Comparison of ENCODE assay signal across 17 cellular contexts in genomic region chr12:131971226-131971625, GRCh38. TPM values are rescaled to one million over a fixed set of nuclear protein-coding genes. Genes with fewer than 3 reads are reported as not detected.
DNase-seq lines count a peak whose midpoint lies in the region; ATAC-seq and TF ChIP-seq lines count a peak whose summit lies in the region.
"Had no signal": no experiment of that assay in that cellular context is flagged by ENCODE, and none has a peak within 500 bp of the region (broad histone marks: within the 10 kb centered on the region; RNA-seq: fewer than 3 reads in every experiment).

No MANE protein-coding gene starts in this region.

- no peak overlapping the region for H3K9ac ChIP-seq in Karpas-422 (ENCODE audit: low read length)

- H3K27ac ChIP-seq in heart right ventricle (no peak overlapping the region), Karpas-422 (ENCODE audit: low read length) (no peak overlapping the region), right lobe of liver (no peak overlapping the region)
- H3K27ac ChIP-seq: SJCRH30 had no signal

- peak overlapping the region in 1 of 5 experiments; percentile 36 for H3K4me3 Mint-ChIP-seq in brain

- H3K27ac Mint-ChIP-seq in brain, result peak overlapping the region in 3 of 5 experiments; percentile 9 to 78 (median 70)

- no peaks in the 10 kb centered on the region for H3K9me2 ChIP-seq in Karpas-422 (replicated peaks; ENCODE audit: insufficient read depth, low read length)

- ATAC-seq in Right ventricle myocardium superior (ENCODE audit: poor library complexity) (peak; percentile 27), heart right ventricle (no peak), HG03571 (IDR thresholded peaks at IDR 0.05; ENCODE audit: unreplicated experiment) (no peak), right lobe of liver (no peak)
- ATAC-seq: PC-3 had no signal

- H3K36me3 ChIP-seq in heart right ventricle (peaks cover 0 to 9% (median 0%) of the 10 kb centered on the region in 9 donors), Karpas-422 (ENCODE audit: insufficient read depth, low read length) (no peaks in the 10 kb centered on the region; the same call in 1 of the 2 replicates), right lobe of liver (no peaks in the 10 kb centered on the region)

- 31 to 36% methylated on average over 1 of the region's 1 CpG for WGBS in heart right ventricle, 2 donors
- WGBS in right lobe of liver (ENCODE audit: insufficient coverage, low coverage, low lambda C conversion rate, missing lambda C conversion rate), result 43% methylated on average over 1 of the region's 1 CpG

- TF ChIP-seq POLR2A in right lobe of liver (IDR thresholded peaks at IDR 0.05), result no peak

- H3K4me1 ChIP-seq in heart right ventricle (peaks cover 0 to 17% (median 9%) of the 10 kb centered on the region in 9 donors), Karpas-422 (ENCODE audit: low read length) (peaks cover 14% of the 10 kb centered on the region), right lobe of liver (no peaks in the 10 kb centered on the region)
- H3K4me1 ChIP-seq: Caco-2, SJCRH30 had no signal

- peaks cover 38% of the 10 kb centered on the region for H3K4me1 Mint-ChIP-seq in brain

- H4K20me1 ChIP-seq in Karpas-422 (ENCODE audit: insufficient read depth, low read depth, low read length), result 0 out of 2 replicates have a peak, but pooled peaks cover 8% of the 10 kb centered on the region

- TF ChIP-seq CTCF in heart right ventricle (IDR thresholded peaks at IDR 0.05) (no peak), brain (conservative IDR thresholded peaks at IDR 0.05) (no peak), right lobe of liver (IDR thresholded peaks at IDR 0.05) (no peak)

- intact Hi-C loops in Right ventricle myocardium superior (cut with DNase I) (no loop called here), heart right ventricle (cut with DNase I) (no loop called here), right lobe of liver (cut with DNase I) (no loop called here)

- H3K79me2 ChIP-seq in Karpas-422 (ENCODE audit: low read length), result peaks cover 95% of the 10 kb centered on the region

- H2AFZ ChIP-seq in Karpas-422 (ENCODE audit: low read length), result no peak overlapping the region

- H3K36me3 Mint-ChIP-seq in brain, result peaks cover 53% of the 10 kb centered on the region

- DNase-seq in Right ventricle myocardium superior (no peak), heart right ventricle (no peak), Karpas-422 (no peak), right lobe of liver (no peak), NCI-H1694 (lab: John Stamatoyannopoulos, UW) (no peak)
- DNase-seq: ACHN, C1 segment of cervical spinal cord, Caco-2, KBM-7, NCI-H1930, NCI-H2171 treated with DMSO at 0.1 percent for 48 hours, NCI-H446 treated with DMSO at 0.1 percent for 48 hours, PC-3, RPMI8226, SJCRH30 had no signal

- H3K4me3 ChIP-seq in heart right ventricle (no peak overlapping the region), Karpas-422 (ENCODE audit: low read length) (no peak overlapping the region), right lobe of liver (no peak overlapping the region)
- H3K4me3 ChIP-seq: SJCRH30 had no signal

- H3K4me2 ChIP-seq in Karpas-422 (ENCODE audit: low read depth, low read length, poor library complexity, severe bottlenecking), result peak overlapping the region; percentile 4

- H3K9me3 Mint-ChIP-seq in brain, result peaks cover 0 to 7% (median 3%) of the 10 kb centered on the region in 5 experiments

- no peaks in the 10 kb centered on the region for H3K27me3 Mint-ChIP-seq in brain

- no peaks in the 10 kb centered on the region for H3K9me3 ChIP-seq in heart right ventricle
- no peaks in the 10 kb centered on the region for H3K9me3 ChIP-seq in Karpas-422 (ENCODE audit: low read length)
- H3K9me3 ChIP-seq in right lobe of liver, result no peaks in the 10 kb centered on the region
- H3K9me3 ChIP-seq: Caco-2, SJCRH30 had no signal

- H3K27me3 ChIP-seq in heart right ventricle (no peaks in the 10 kb centered on the region), Karpas-422 (ENCODE audit: low read length) (no peaks in the 10 kb centered on the region), right lobe of liver (no peaks in the 10 kb centered on the region)
- H3K27me3 ChIP-seq: SJCRH30 had no signal

RNA-seq across cellular contexts. Expression of gene EP400, which starts 21.5 kb away (rescaled TPM):
- total RNA-seq in Right ventricle myocardium superior (12.3 TPM), heart right ventricle (10 to 100 TPM; 14.1 to 20.5 (median 19.3) TPM), right lobe of liver (10 to 100 TPM; 10.9 to 16.3 (median 13.3) TPM)
- polyA plus RNA-seq in heart right ventricle (10 to 100 TPM in 1 of 2 donors, 1 to 10 TPM in 1; 6.6 to 18.9 TPM), brain (ENCODE audit: insufficient read depth, low read depth, low replicate concordance) (25.1 TPM)
- total RNA-seq in Karpas-422 (2014; rRNA removed; shearing (Covaris generic); ENCODE audit: low replicate concordance), result 13.7 and 16.8 TPM in 2 replicates

RNA-seq across cellular contexts. Expression of gene PUS1, which starts 42.1 kb away (rescaled TPM):
- total RNA-seq in Right ventricle myocardium superior, result 5.8 TPM
- total RNA-seq in heart right ventricle, result 10 to 100 TPM in 1 of 10 donors, 1 to 10 TPM in 9; 5.1 to 14.8 (median 7.5) TPM
- polyA plus RNA-seq in heart right ventricle, result 10 to 100 TPM; 13.7 to 17.4 TPM
- total RNA-seq in Karpas-422 (2014; rRNA removed; shearing (Covaris generic); ENCODE audit: low replicate concordance), result 11.9 and 32.3 TPM in 2 replicates
- 4.4 TPM for polyA plus RNA-seq in brain (ENCODE audit: insufficient read depth, low read depth, low replicate concordance)
- total RNA-seq in right lobe of liver, result 10 to 100 TPM; 14.7 to 23.1 (median 17.7) TPM
